16 cellular contexts compared by ENCODE assay signal in genomic region chr7:66735850-66736249, GRCh38. TPM values are rescaled to one million over a fixed set of nuclear protein-coding genes. Genes with fewer than 3 reads are reported as not detected.
DNase-seq lines count a peak whose midpoint lies in the region; ATAC-seq and TF ChIP-seq lines count a peak whose summit lies in the region.
"Had no signal": no experiment of that assay in that cellular context is flagged by ENCODE, and none has a peak within 500 bp of the region (broad histone marks: within the 10 kb centered on the region; RNA-seq: fewer than 3 reads in every experiment).

No MANE protein-coding gene starts in this region.

- no peak for TF ChIP-seq CTCF in activated B cell treated with CpG ODN at 0.5 μM for 24 hours (IDR thresholded peaks at IDR 0.05)
- no peak for TF ChIP-seq CTCF in natural killer cell (IDR thresholded peaks at IDR 0.05)

- H3K36me3 Mint-ChIP-seq in activated naive CD8-positive, alpha-beta T cell: peaks cover 11% of the 10 kb centered on the region
- peaks cover 21% of the 10 kb centered on the region for H3K36me3 Mint-ChIP-seq in activated naive CD8-positive, alpha-beta T cell treated with anti-CD3 and anti-CD28 coated beads for 36 hours
- H3K36me3 Mint-ChIP-seq in activated B cell treated with CpG ODN at 0.5 μM for 24 hours (ENCODE audit: low read depth) (peaks cover 24% of the 10 kb centered on the region), natural killer cell (no peaks in the 10 kb centered on the region)

- POLR2A ChIA-PET in activated B cell treated with CpG ODN at 0.5 μM for 24 hours (lab: Charles Lee): interaction anchor here (1.1 kb wide), 1 partner anchor 101 kb away, joined by 6 read pairs; no protein-coding TSS in a partner anchor

- DNase-seq in activated naive CD8-positive, alpha-beta T cell treated with anti-CD3 and anti-CD28 coated beads for 36 hours: no peak
- DNase-seq in activated B cell treated with CpG ODN at 0.5 μM for 24 hours (no peak), natural killer cell (no peak), DMS153 (lab: John Stamatoyannopoulos, UW) (no peak), NCI-H1930 (lab: John Stamatoyannopoulos, UW) (no peak)
- DNase-seq in activated CD4-positive, alpha-beta T cell treated with anti-CD3 and anti-CD28 coated beads for 1 hour: no peak
- DNase-seq in activated CD4-positive, CD25-positive, alpha-beta regulatory T cell treated with anti-CD3 and anti-CD28 coated beads, Interleukin-2, amount 50 U/mL, for 72 hours: no peak
- DNase-seq: DMS79, H9, IMR-90, NCI-H187 treated with DMSO at 0.1 percent for 48 hours, NCI-H2171, NCI-H446, NCI-H69, SIG-M5 had no signal

- peak overlapping the region; percentile 50 for H3K27ac Mint-ChIP-seq in activated naive CD8-positive, alpha-beta T cell
- no peak overlapping the region for H3K27ac Mint-ChIP-seq in activated naive CD8-positive, alpha-beta T cell treated with anti-CD3 and anti-CD28 coated beads for 36 hours
- H3K27ac Mint-ChIP-seq in activated B cell treated with CpG ODN at 0.5 μM for 24 hours: peak overlapping the region; percentile 60
- peak overlapping the region; percentile 49 to 76 for H3K27ac Mint-ChIP-seq in natural killer cell
- H3K27ac Mint-ChIP-seq: H9 had no signal

- CTCF ChIA-PET in activated B cell treated with CpG ODN at 0.5 μM for 24 hours (lab: Charles Lee): no interaction called here

- no peaks in the 10 kb centered on the region for H3K27me3 Mint-ChIP-seq in activated naive CD8-positive, alpha-beta T cell
- no peaks in the 10 kb centered on the region for H3K27me3 Mint-ChIP-seq in activated naive CD8-positive, alpha-beta T cell treated with anti-CD3 and anti-CD28 coated beads for 36 hours
- H3K27me3 Mint-ChIP-seq in activated B cell treated with CpG ODN at 0.5 μM for 24 hours (no peaks in the 10 kb centered on the region), natural killer cell (ENCODE audit: low read depth in 2 of 2) (no peaks in the 10 kb centered on the region)

- intact Hi-C loops in activated B cell treated with CpG ODN at 0.5 μM for 24 hours (cut with micrococcal nuclease) (loop anchor here (1.0 to 5.0 kb wide), 2 partner anchors 36 to 54 kb away; no protein-coding TSS in a partner anchor), natural killer cell (cut with micrococcal nuclease) (no loop called here)

- H3K9me3 Mint-ChIP-seq in activated naive CD8-positive, alpha-beta T cell (ENCODE audit: low read depth): peaks cover 6% of the 10 kb centered on the region
- H3K9me3 Mint-ChIP-seq in activated naive CD8-positive, alpha-beta T cell treated with anti-CD3 and anti-CD28 coated beads for 36 hours: peaks cover 14% of the 10 kb centered on the region
- peaks cover 7% of the 10 kb centered on the region for H3K9me3 Mint-ChIP-seq in activated B cell treated with CpG ODN at 0.5 μM for 24 hours
- no peaks in the 10 kb centered on the region for H3K9me3 Mint-ChIP-seq in natural killer cell

- ATAC-seq in activated B cell treated with CpG ODN at 0.5 μM for 24 hours (ENCODE audit: low read depth) (no peak), natural killer cell (no peak)

- peaks cover 26% of the 10 kb centered on the region for H3K4me1 Mint-ChIP-seq in activated naive CD8-positive, alpha-beta T cell (ENCODE audit: low read depth)
- H3K4me1 Mint-ChIP-seq in activated naive CD8-positive, alpha-beta T cell treated with anti-CD3 and anti-CD28 coated beads for 36 hours: peaks cover 10% of the 10 kb centered on the region
- H3K4me1 Mint-ChIP-seq in activated B cell treated with CpG ODN at 0.5 μM for 24 hours (peaks cover 55% of the 10 kb centered on the region), natural killer cell (peaks cover 31 to 38% of the 10 kb centered on the region in 2 donors)

- no peak overlapping the region for H3K4me3 Mint-ChIP-seq in activated naive CD8-positive, alpha-beta T cell
- H3K4me3 Mint-ChIP-seq in activated naive CD8-positive, alpha-beta T cell treated with anti-CD3 and anti-CD28 coated beads for 36 hours: no peak overlapping the region
- H3K4me3 Mint-ChIP-seq in activated B cell treated with CpG ODN at 0.5 μM for 24 hours (no peak overlapping the region), natural killer cell (no peak overlapping the region)
- H3K4me3 Mint-ChIP-seq: H9 had no signal

RNA-seq across cellular contexts. Expression of gene RABGEF1, which starts 4.7 kb away (rescaled TPM):
- 10 to 100 TPM; 18.9 to 20.3 TPM for total RNA-seq in activated naive CD8-positive, alpha-beta T cell treated with anti-CD3 and anti-CD28 coated beads for 36 hours
- 19.7 and 21.1 TPM in 2 replicates for total RNA-seq in activated B cell treated with CpG ODN at 0.5 μM for 24 hours
- 10 to 100 TPM; 26.1 to 38.1 (median 31.7) TPM for total RNA-seq in natural killer cell
